Comparison of ENCODE assay signal across 8 cellular contexts in the genomic region with DNA sequence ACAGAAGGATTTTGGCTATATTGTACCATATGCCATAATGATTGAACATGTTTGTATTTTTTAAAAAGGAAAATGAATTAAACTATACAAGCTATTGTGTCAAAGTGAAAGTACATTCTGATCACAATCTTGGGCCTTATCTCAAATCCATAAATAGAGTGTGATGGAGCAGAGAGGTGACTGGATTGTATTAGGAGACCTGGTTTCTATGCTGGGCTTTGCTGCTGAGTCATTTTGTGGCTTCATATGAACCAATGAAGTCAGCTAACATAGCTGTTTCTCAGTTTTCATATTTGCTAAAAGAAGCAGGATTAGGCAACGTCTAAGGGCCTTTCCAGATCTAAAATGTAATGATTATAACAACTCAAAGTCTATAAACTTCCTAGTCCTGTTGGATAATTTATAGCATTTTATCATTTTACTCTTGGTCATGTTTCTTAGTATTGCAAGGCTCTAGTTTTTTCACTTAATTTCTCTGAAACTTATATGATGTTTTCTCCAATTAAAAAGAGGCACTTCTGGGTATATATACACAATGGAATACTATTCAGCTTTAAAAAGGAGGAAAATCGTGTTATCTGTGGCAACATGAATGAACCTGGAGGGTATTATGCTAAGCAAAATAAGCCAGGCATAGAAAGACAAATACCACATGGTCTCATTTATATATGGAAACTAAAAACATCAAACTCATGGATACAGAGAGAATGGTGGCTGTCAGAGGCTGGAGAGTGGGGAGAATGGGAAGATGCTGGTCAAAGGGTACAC.
DNase-seq lines count a peak whose midpoint lies in the region; ATAC-seq and TF ChIP-seq lines count a peak whose summit lies in the region.

No MANE protein-coding gene starts in this region.

- peaks cover 0 to 4% of the 10 kb centered on the region in 2 donors for H3K9me3 Mint-ChIP-seq in stimulated activated naive CD8-positive, alpha-beta T cell treated with anti-CD3 and anti-CD28 coated beads, Interleukin-15, amount 100 ng/mL, for 72 hours
- no peaks in the 10 kb centered on the region for H3K9me3 Mint-ChIP-seq in Caco-2 (ENCODE audit: unreplicated experiment)

- BruUV-seq in Caco-2 (replicated peaks; lab: Mats Ljungman, UMichigan): no TSS peak

- H3K27me3 ChIP-seq in endocrine pancreas (ENCODE audit: control insufficient read depth, insufficient read depth, low read length) (no peaks in the 10 kb centered on the region), Caco-2 (replicated peaks; ENCODE audit: control insufficient read depth, insufficient read depth, low read length) (no peaks in the 10 kb centered on the region)

- no peak overlapping the region for H3K27ac Mint-ChIP-seq in stimulated activated naive CD8-positive, alpha-beta T cell treated with anti-CD3 and anti-CD28 coated beads, Interleukin-15, amount 100 ng/mL, for 72 hours
- no peak overlapping the region for H3K27ac Mint-ChIP-seq in Caco-2 (ENCODE audit: unreplicated experiment)

- no peak overlapping the region for H3K4me3 Mint-ChIP-seq in stimulated activated naive CD8-positive, alpha-beta T cell treated with anti-CD3 and anti-CD28 coated beads, Interleukin-15, amount 100 ng/mL, for 72 hours
- no peak overlapping the region for H3K4me3 Mint-ChIP-seq in Caco-2 (ENCODE audit: unreplicated experiment)

- no peak overlapping the region for H3K9ac ChIP-seq in endocrine pancreas (ENCODE audit: control insufficient read depth, insufficient read depth, low read length)

- intact Hi-C loops in Right ventricle myocardium superior (cut with DNase I) (no loop called here), cardiac septum (cut with DNase I) (no loop called here), Caco-2 (cut with micrococcal nuclease; ENCODE audit: unreplicated experiment) (no loop called here)

- H3K36me3 Mint-ChIP-seq in Caco-2 (ENCODE audit: insufficient read depth, unreplicated experiment): no peaks in the 10 kb centered on the region

- POLR2A ChIA-PET in Caco-2 (lab: Charles Lee): no interaction called here

- H3K4me1 Mint-ChIP-seq in stimulated activated naive CD8-positive, alpha-beta T cell treated with anti-CD3 and anti-CD28 coated beads, Interleukin-15, amount 100 ng/mL, for 72 hours: no peaks in the 10 kb centered on the region
- no peaks in the 10 kb centered on the region for H3K4me1 Mint-ChIP-seq in Caco-2 (ENCODE audit: low read depth, unreplicated experiment)

- H3K36me3 ChIP-seq in endocrine pancreas (ENCODE audit: control insufficient read depth, insufficient read depth, low read length): no peaks in the 10 kb centered on the region
- no peaks in the 10 kb centered on the region for H3K36me3 ChIP-seq in Caco-2 (ENCODE audit: control insufficient read depth, insufficient read depth, low read length)

- H3K4me3 ChIP-seq in endocrine pancreas (ENCODE audit: control insufficient read depth, insufficient read depth, low read length): peak overlapping the region; percentile 17
- H3K4me3 ChIP-seq in Caco-2 (ENCODE audit: low read depth, low read length): no peak overlapping the region

- H3K4me1 ChIP-seq in endocrine pancreas (ENCODE audit: control insufficient read depth, insufficient read depth, low read length): no peaks in the 10 kb centered on the region
- no peaks in the 10 kb centered on the region for H3K4me1 ChIP-seq in Caco-2

- ATAC-seq in Right ventricle myocardium superior (ENCODE audit: poor library complexity) (peak; percentile 80), HG03469 (IDR thresholded peaks at IDR 0.05; ENCODE audit: unreplicated experiment) (peak; percentile 87)
- ATAC-seq in stimulated activated naive CD8-positive, alpha-beta T cell treated with anti-CD3 and anti-CD28 coated beads, Interleukin-15, amount 100 ng/mL, for 72 hours: peak; percentile 64

- H3K9me3 ChIP-seq in endocrine pancreas (ENCODE audit: control insufficient read depth, low read length) (no peaks in the 10 kb centered on the region), Caco-2 (no peaks in the 10 kb centered on the region)

- H3K27me3 Mint-ChIP-seq in stimulated activated naive CD8-positive, alpha-beta T cell treated with anti-CD3 and anti-CD28 coated beads, Interleukin-15, amount 100 ng/mL, for 72 hours: no peaks in the 10 kb centered on the region
- H3K27me3 Mint-ChIP-seq in Caco-2 (ENCODE audit: insufficient read depth, unreplicated experiment): peaks cover 3% of the 10 kb centered on the region

- DNase-seq in Right ventricle myocardium superior (no peak), cardiac septum (ENCODE audit: low spot score) (no peak), Caco-2 (no peak), DMS 273 treated with DMSO at 0.1 percent for 48 hours (lab: John Stamatoyannopoulos, UW) (no peak)
- no peak for DNase-seq in stimulated activated naive CD8-positive, alpha-beta T cell treated with anti-CD3 and anti-CD28 coated beads, Interleukin-15, amount 100 ng/mL, for 72 hours
- DNase-seq in activated CD4-positive, CD25-positive, alpha-beta regulatory T cell (lab: John Stamatoyannopoulos, UW): no peak

- CTCF ChIA-PET in Caco-2 (lab: Charles Lee): no interaction called here

- no peak for TF ChIP-seq CTCF in Caco-2 (IDR thresholded peaks at IDR 0.05; ENCODE audit: insufficient read depth in 1 of 2, low read depth in 1 of 2, low read length in 1 of 2, severe bottlenecking in 1 of 2, unreplicated experiment in 1 of 2)
